Comparison of ENCODE assay signal across 10 cellular contexts in genomic region chr20:6583134-6583738, GRCh38.
DNase-seq lines count a peak whose midpoint lies in the region; TF ChIP-seq lines count a peak whose summit lies in the region.
"Had no signal": no experiment of that assay in that cellular context is flagged by ENCODE, and none has a peak within 500 bp of the region (broad histone marks: within the 10 kb centered on the region; RNA-seq: fewer than 3 reads in every experiment).

No MANE protein-coding gene starts in this region.

- no peak overlapping the region for H3K4me2 ChIP-seq in OCI-LY3 (ENCODE audit: low read length)

- no peaks in the 10 kb centered on the region for H3K79me2 ChIP-seq in OCI-LY3 (ENCODE audit: low read length)

- H3K27me3 Mint-ChIP-seq in activated CD4-positive, alpha-beta memory T cell treated with anti-CD3 and anti-CD28 coated beads, Interleukin-2, amount 10 ng/mL, durations not matched to agents 7 days and 5 days = no peaks in the 10 kb centered on the region

- peaks cover 5% of the 10 kb centered on the region for H3K9me3 Mint-ChIP-seq in activated CD4-positive, alpha-beta memory T cell treated with anti-CD3 and anti-CD28 coated beads, Interleukin-2, amount 10 ng/mL, durations not matched to agents 7 days and 5 days

- H3K27ac ChIP-seq in OCI-LY3 (ENCODE audit: low read length) = no peak overlapping the region
- no peak overlapping the region for H3K27ac ChIP-seq in suprapubic skin
- H3K27ac ChIP-seq: skin epidermis had no signal

- no peaks in the 10 kb centered on the region for H3K36me3 ChIP-seq in OCI-LY3 (replicated peaks; ENCODE audit: low read depth, low read length)
- no peaks in the 10 kb centered on the region for H3K36me3 ChIP-seq in suprapubic skin

- H3K27me3 ChIP-seq in OCI-LY3 (ENCODE audit: low read depth, low read length) = no peaks in the 10 kb centered on the region
- H3K27me3 ChIP-seq in suprapubic skin = no peaks in the 10 kb centered on the region

- H3K4me3 Mint-ChIP-seq in activated CD4-positive, alpha-beta memory T cell treated with anti-CD3 and anti-CD28 coated beads, Interleukin-2, amount 10 ng/mL, durations not matched to agents 7 days and 5 days = no peak overlapping the region
- H3K4me3 Mint-ChIP-seq: T-helper 1 cell treated with Interleukin-12 subunit alpha and Interleukin-12 subunit beta and Interleukin-4 antibody, amounts not matched to agents 30 μg/mL and 1 μg/mL, for 36 hours had no signal

- DNase-seq in DMS 273 treated with DMSO at 0.1 percent for 48 hours (lab: John Stamatoyannopoulos, UW) (peak; percentile 5), GM20000 (ENCODE audit: low spot score) (peak; percentile 42), HT1080 (ENCODE audit: low read depth) (peak; percentile 57), epidermal melanocyte (ENCODE audit: insufficient read length, low spot score) (peak; percentile 41), midbrain (lab: John Stamatoyannopoulos, UW) (peak; percentile 59), suprapubic skin (ENCODE audit: low spot score in 2 of 2) (no peak)
- no peak for DNase-seq in activated CD4-positive, alpha-beta memory T cell treated with anti-CD3 and anti-CD28 coated beads, Interleukin-2, amount 10 ng/mL, durations not matched to agents 7 days and 5 days

- TF ChIP-seq POLR2A in suprapubic skin (IDR thresholded peaks at IDR 0.05) = no peak

- no peaks in the 10 kb centered on the region for H3K4me1 Mint-ChIP-seq in activated CD4-positive, alpha-beta memory T cell treated with anti-CD3 and anti-CD28 coated beads, Interleukin-2, amount 10 ng/mL, durations not matched to agents 7 days and 5 days

- TF ChIP-seq EP300 in suprapubic skin (IDR thresholded peaks at IDR 0.05) = no peak

- H3K27ac Mint-ChIP-seq in activated CD4-positive, alpha-beta memory T cell treated with anti-CD3 and anti-CD28 coated beads, Interleukin-2, amount 10 ng/mL, durations not matched to agents 7 days and 5 days = no peak overlapping the region
- H3K27ac Mint-ChIP-seq: T-helper 1 cell treated with Interleukin-12 subunit alpha and Interleukin-12 subunit beta and Interleukin-4 antibody, amounts not matched to agents 30 μg/mL and 1 μg/mL, for 36 hours had no signal

- no peak overlapping the region for H3K4me3 ChIP-seq in OCI-LY3 (ENCODE audit: low read length)
- H3K4me3 ChIP-seq in suprapubic skin = no peak overlapping the region
- H3K4me3 ChIP-seq: skin epidermis had no signal

- H3K9me3 ChIP-seq in OCI-LY3 (ENCODE audit: insufficient read depth, low read length) = no peaks in the 10 kb centered on the region
- H3K9me3 ChIP-seq in suprapubic skin = no peaks in the 10 kb centered on the region

- H3K4me1 ChIP-seq in OCI-LY3 (ENCODE audit: low read length) (no peaks in the 10 kb centered on the region), suprapubic skin (no peaks in the 10 kb centered on the region)

- H2AFZ ChIP-seq in OCI-LY3 (ENCODE audit: low read depth, low read length) = no peak overlapping the region

- TF ChIP-seq CTCF in GM20000 (IDR thresholded peaks at IDR 0.05; ENCODE audit: extremely low read depth, missing control alignments) = peak; percentile 61
- TF ChIP-seq CTCF in OCI-LY3 (IDR thresholded peaks at IDR 0.05; ENCODE audit: low read depth, low read length) = peak; percentile 83
- peak in 1 of 2 donors; percentile 57 for TF ChIP-seq CTCF in suprapubic skin (IDR thresholded peaks at IDR 0.05)

- POLR2A ChIA-PET in activated CD4-positive, alpha-beta memory T cell treated with anti-CD3 and anti-CD28 coated beads, Interleukin-2, amount 10 ng/mL, durations not matched to agents 7 days and 5 days (lab: Charles Lee) = no interaction called here

- no peaks in the 10 kb centered on the region for H3K36me3 Mint-ChIP-seq in activated CD4-positive, alpha-beta memory T cell treated with anti-CD3 and anti-CD28 coated beads, Interleukin-2, amount 10 ng/mL, durations not matched to agents 7 days and 5 days (ENCODE audit: low read depth)

- WGBS in suprapubic skin = 69% methylated on average over 6 of the region's 6 CpGs

- H3K9ac ChIP-seq in OCI-LY3 (ENCODE audit: low read length) = no peak overlapping the region

- no peaks in the 10 kb centered on the region for H4K20me1 ChIP-seq in OCI-LY3 (ENCODE audit: insufficient read depth, low read length)

- CTCF ChIA-PET in activated CD4-positive, alpha-beta memory T cell treated with anti-CD3 and anti-CD28 coated beads, Interleukin-2, amount 10 ng/mL, durations not matched to agents 7 days and 5 days (lab: Charles Lee) = no interaction called here

Comparison
In these comparisons a context has a peak if more than half of its experiments do, and no peak if none do; other contexts are left out.
1. DNase-seq: peak in DMS 273 treated with DMSO at 0.1 percent for 48 hours (single experiment), GM20000 (single experiment), HT1080 (single experiment), epidermal melanocyte (single experiment) and midbrain (single experiment); none in activated CD4-positive, alpha-beta memory T cell treated with anti-CD3 and anti-CD28 coated beads, Interleukin-2, amount 10 ng/mL, durations not matched to agents 7 days and 5 days (single experiment) and suprapubic skin (0 of 2).